ENCODE assay signal across 12 cellular contexts in the genomic region with DNA sequence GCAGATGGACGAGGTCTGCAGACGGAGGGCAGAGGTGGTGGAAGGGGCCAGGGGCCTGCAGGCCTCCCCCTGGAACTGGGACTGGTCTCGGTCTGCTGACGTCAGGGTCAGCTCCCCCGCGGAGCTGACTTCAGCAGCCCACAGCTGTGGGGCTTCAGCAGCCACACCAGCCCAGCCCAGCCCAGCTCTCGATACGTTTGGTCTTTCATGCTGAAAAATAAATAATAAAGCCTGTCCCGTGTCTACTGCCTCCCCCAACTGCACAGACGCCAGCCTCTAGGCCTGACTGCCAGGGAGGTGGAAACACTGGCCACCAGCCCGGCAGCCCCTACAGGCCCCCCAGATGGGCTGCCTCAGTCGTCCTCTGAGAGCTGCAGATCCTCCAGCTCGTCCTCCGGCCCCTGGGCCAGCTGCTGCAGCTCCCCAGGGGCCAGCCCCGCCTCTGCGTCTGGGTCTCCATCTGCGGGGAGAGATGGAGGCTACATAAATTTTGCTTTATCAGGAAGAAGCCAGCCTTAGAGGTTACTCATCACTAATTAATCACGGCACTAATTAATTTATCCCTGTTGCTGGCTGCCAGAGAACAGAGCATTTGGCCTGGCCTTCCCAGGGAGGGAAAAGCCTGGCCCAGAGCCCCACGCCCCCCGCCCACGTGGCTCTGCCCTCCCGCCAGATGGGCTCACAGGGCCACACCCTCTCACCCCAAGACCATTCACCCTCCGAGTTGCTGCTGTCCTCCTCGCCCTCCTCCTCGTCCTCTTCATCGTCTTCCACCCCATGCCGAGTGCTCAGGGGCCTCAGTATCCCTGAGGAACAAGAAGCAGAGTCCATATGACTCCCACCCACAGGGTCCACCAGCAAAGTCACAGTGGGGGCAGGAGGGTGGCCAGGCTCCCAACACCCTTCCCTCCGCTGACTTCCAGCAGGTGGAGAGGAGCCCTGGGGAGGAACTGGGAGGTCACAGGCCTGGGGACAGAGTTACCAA. TPM values are rescaled to one million over a fixed set of nuclear protein-coding genes. Genes with fewer than 3 reads are reported as not detected.
A peak's percentile ranks its signal among the peaks of the same experiment; 100 is the strongest.
DNase-seq lines count a peak whose midpoint lies in the region; ATAC-seq, FAIRE-seq and TF ChIP-seq lines count a peak whose summit lies in the region.
"Had no signal": no experiment of that assay in that cellular context is flagged by ENCODE, and none has a peak within 500 bp of the region (broad histone marks: within the 10 kb centered on the region; RNA-seq: fewer than 3 reads in every experiment).

No MANE protein-coding gene starts in this region.

- no peak for TF ChIP-seq POLR2A in HepG2 (IDR thresholded peaks at IDR 0.05; ENCODE audit: insufficient read depth in 1 of 2, low read depth in 2 of 2, low read length in 2 of 2)
- no peak for TF ChIP-seq POLR2A in right lobe of liver (IDR thresholded peaks at IDR 0.05)
- TF ChIP-seq POLR2A in vagina (IDR thresholded peaks at IDR 0.05) = no peak

- no peak for ATAC-seq in HepG2
- no peak for ATAC-seq in right lobe of liver
- ATAC-seq in natural killer cell = no peak
- ATAC-seq: esophagus mucosa, lower lobe of right lung had no signal

- peaks cover under 1 to 8% of the 10 kb centered on the region in 2 donors for H3K27me3 Mint-ChIP-seq in natural killer cell (ENCODE audit: low read depth in 2 of 2)
- H3K27me3 Mint-ChIP-seq in CD14-positive monocyte (ENCODE audit: low read depth in 3 of 3) = peaks cover 28 to 46% (median 33%) of the 10 kb centered on the region in 3 donors

- no peak overlapping the region for H3K27ac ChIP-seq in HepG2 (ENCODE audit: extremely low read length, insufficient read depth, low read length)
- H3K27ac ChIP-seq in right lobe of liver = no peak overlapping the region
- peak overlapping the region; percentile 72 for H3K27ac ChIP-seq in vagina
- no peak overlapping the region for H3K27ac ChIP-seq in caudate nucleus (ENCODE audit: low read depth, low read length)

- TF ChIP-seq CTCF in HepG2 (CRISPR knock-in tag; IDR thresholded peaks at IDR 0.05) (no peak), right lobe of liver (IDR thresholded peaks at IDR 0.05) (no peak), astrocyte of the spinal cord (IDR thresholded peaks at IDR 0.05; ENCODE audit: low read depth, low read length) (no peak), vagina (IDR thresholded peaks at IDR 0.05) (no peak), natural killer cell (IDR thresholded peaks at IDR 0.05) (no peak), CD14-positive monocyte (IDR thresholded peaks at IDR 0.05) (no peak)

- no peaks in the 10 kb centered on the region for H3K79me2 ChIP-seq in HepG2 (ENCODE audit: insufficient read depth, low read length)

- H3K4me3 Mint-ChIP-seq in natural killer cell = no peak overlapping the region
- H3K4me3 Mint-ChIP-seq in CD14-positive monocyte = no peak overlapping the region

- no peak overlapping the region for H3K27ac Mint-ChIP-seq in natural killer cell
- no peak overlapping the region for H3K27ac Mint-ChIP-seq in CD14-positive monocyte

- no peak overlapping the region for H3K9ac ChIP-seq in HepG2 (ENCODE audit: insufficient read depth, low read depth, low read length)

- CTCF ChIA-PET in HepG2 (lab: Yijun Ruan, JAX; ENCODE audit: low intra/inter-chr PET ratio, low total read pairs) = no interaction called here

- TF ChIP-seq EP300 in HepG2 (IDR thresholded peaks at IDR 0.05; ENCODE audit: low read depth in 2 of 2, low read length in 2 of 2) (no peak), HepG2 (CRISPR knock-in tag; IDR thresholded peaks at IDR 0.05; ENCODE audit: borderline replicate concordance) (no peak)

- H3K9me3 Mint-ChIP-seq in natural killer cell = no peaks in the 10 kb centered on the region
- H3K9me3 Mint-ChIP-seq in CD14-positive monocyte = peaks cover 0 to 13% (median 2%) of the 10 kb centered on the region in 7 donors

- 94% methylated on average over 23 of the region's 28 CpGs for WGBS in HepG2 (ENCODE audit: low lambda C conversion rate)
- WGBS in right lobe of liver (ENCODE audit: insufficient coverage, low coverage, low lambda C conversion rate, missing lambda C conversion rate) = 64% methylated on average over 14 of the region's 28 CpGs

- 0 out of 2 replicates have a peak, but pooled peaks cover 5% of the 10 kb centered on the region for H4K20me1 ChIP-seq in HepG2 (ENCODE audit: insufficient read depth, low read length)

- no peak for TF ChIP-seq RAD21 in HepG2 (CRISPR knock-in tag; IDR thresholded peaks at IDR 0.05)

- no peak overlapping the region for H3K4me2 ChIP-seq in HepG2 (ENCODE audit: low read depth, low read length)

- in situ Hi-C loops in HepG2 (cut with HindIII; ENCODE audit: extremely low pct_ligation_motif_present, low pct_unique_long_range_greater_than_20kb) = no loop called here
- in situ Hi-C loops in astrocyte of the spinal cord (cut with HindIII; ENCODE audit: low sequenced_read_pairs) = no loop called here

- peaks cover 11 to 16% of the 10 kb centered on the region in 2 experiments for H3K27me3 ChIP-seq in HepG2 (ENCODE audit: control insufficient read depth in 1 of 2, insufficient read depth in 2 of 2, low read length in 2 of 2)
- H3K27me3 ChIP-seq in right lobe of liver = peaks cover 0 to 7% of the 10 kb centered on the region in 2 donors
- peaks cover 6% of the 10 kb centered on the region for H3K27me3 ChIP-seq in vagina

- TSS peak; percentile 61 for BruUV-seq in HepG2 (replicated peaks; lab: Mats Ljungman, UMichigan)

- intact Hi-C loops in HepG2 (cut with micrococcal nuclease; ENCODE audit: unreplicated experiment) = no loop called here
- intact Hi-C loops in right lobe of liver (cut with DNase I) = no loop called here
- intact Hi-C loops in vagina (cut with DNase I) = no loop called here
- intact Hi-C loops in natural killer cell (cut with micrococcal nuclease) = no loop called here
- intact Hi-C loops in CD14-positive monocyte (cut with micrococcal nuclease) = loop anchor here in 1 of 2 donors (5.0 kb wide), 1 partner anchor 52 kb away; no protein-coding TSS in a partner anchor

- H2AFZ ChIP-seq in HepG2 (ENCODE audit: low read length) = no peak overlapping the region

- H3K9me3 ChIP-seq in HepG2 (ENCODE audit: low read length) = no peaks in the 10 kb centered on the region
- no peaks in the 10 kb centered on the region for H3K9me3 ChIP-seq in right lobe of liver
- no peaks in the 10 kb centered on the region for H3K9me3 ChIP-seq in vagina
- H3K9me3 ChIP-seq: lower lobe of right lung had no signal

- H3K4me3 ChIP-seq in HepG2 (replicated peaks in 1 of 3; ENCODE audit: insufficient read depth in 1 of 3, low read depth in 2 of 3, low read length in 3 of 3) = no peak overlapping the region
- H3K4me3 ChIP-seq in right lobe of liver = no peak overlapping the region
- no peak overlapping the region for H3K4me3 ChIP-seq in astrocyte of the spinal cord (ENCODE audit: low read depth, low read length)
- peak overlapping the region in 1 of 2 donors; percentile 23 for H3K4me3 ChIP-seq in vagina
- H3K4me3 ChIP-seq: lower lobe of right lung had no signal

- POLR2A ChIA-PET in HepG2 (lab: Yijun Ruan, JAX) = interaction anchor here (0.9 kb wide), 1 partner anchor 22 kb away, joined by 3 read pairs; the partner anchor contains the start of gene PLEKHN1

- H3K36me3 ChIP-seq in HepG2 (replicated peaks in 1 of 2; ENCODE audit: control insufficient read depth in 1 of 2, insufficient read depth in 2 of 2, low read length in 2 of 2) = peaks cover 17 to 39% of the 10 kb centered on the region in 2 experiments; a peak in 4 of 5 replicates
- H3K36me3 ChIP-seq in right lobe of liver = peaks cover 0 to 16% (median 3%) of the 10 kb centered on the region in 4 donors
- H3K36me3 ChIP-seq in vagina = peaks cover 0 to 22% of the 10 kb centered on the region in 2 donors

- FAIRE-seq in HepG2 (lab: Jason Lieb, UNC) = no peak

- H3K4me1 ChIP-seq in HepG2 (ENCODE audit: insufficient read depth, low read length) (peaks cover 16% of the 10 kb centered on the region), right lobe of liver (peaks cover 0 to 18% (median 6%) of the 10 kb centered on the region in 4 donors), vagina (peaks cover 40% of the 10 kb centered on the region)

- H3K36me3 Mint-ChIP-seq in natural killer cell = no peaks in the 10 kb centered on the region
- H3K36me3 Mint-ChIP-seq in CD14-positive monocyte = peaks cover 51 to 62% of the 10 kb centered on the region in 2 donors

- H3K4me1 Mint-ChIP-seq in natural killer cell = peaks cover 0 to 12% of the 10 kb centered on the region in 2 donors
- peaks cover 7% of the 10 kb centered on the region for H3K4me1 Mint-ChIP-seq in CD14-positive monocyte

- DNase-seq in HepG2 (ENCODE audit: low spot score) (no peak), right lobe of liver (no peak), astrocyte of the spinal cord (ENCODE audit: low read depth, low spot score) (peak; percentile 88), iris pigment epithelial cell (ENCODE audit: low read depth) (peak; percentile 68), vagina (ENCODE audit: extremely low spot score in 2 of 2) (no peak), natural killer cell (no peak), CD14-positive monocyte (ENCODE audit: low spot score) (no peak), caudate nucleus (lab: John Stamatoyannopoulos, UW) (no peak)
- DNase-seq: anterior cingulate cortex, lower lobe of right lung had no signal

RNA-seq across cellular contexts. Expression of gene NOC2L, which starts 14.4 kb away (rescaled TPM):
- total RNA-seq in HepG2 (2016; rRNA removed; fragmentation: Illumina TruSeq; extraction: Trizol) = 91.6 and 103 TPM in 2 replicates
- total RNA-seq in HepG2 (2016; cell fraction: cytosol; rRNA removed; fragmentation: Illumina TruSeq; extraction: Trizol; ENCODE audit: low read depth) = 14.1 and 16.1 TPM in 2 replicates
- total RNA-seq in HepG2 (2016; cell fraction: insoluble cytoplasmic fraction; rRNA removed; fragmentation: Illumina TruSeq; extraction: Trizol) = 81.2 and 109 TPM in 2 replicates
- 22.9 and 27.1 TPM in 2 replicates for total RNA-seq in HepG2 (2016; cell fraction: membrane; rRNA removed; fragmentation: Illumina TruSeq; extraction: Trizol)
- 53.2 and 63.8 TPM in 2 replicates for total RNA-seq in HepG2 (2016; cell fraction: nucleus; rRNA removed; fragmentation: Illumina TruSeq; extraction: Trizol)
- 32.0 and 40.5 TPM in 2 replicates for polyA plus RNA-seq in HepG2 (2011; rRNA removed)
- polyA plus RNA-seq in HepG2 (2011; cell fraction: cytosol; rRNA removed) = 33.6 and 44.6 TPM in 2 replicates
- 85.2 and 96.0 TPM in 2 replicates for polyA plus RNA-seq in HepG2 (2011; cell fraction: nucleus; rRNA removed)
- 41.8 and 44.3 TPM in 2 replicates for polyA plus RNA-seq in HepG2 (2012)
- polyA plus RNA-seq in HepG2 (2016; cell fraction: cytosol; fragmentation: Illumina TruSeq; extraction: Trizol; ENCODE audit: low read depth) = 5.1 and 6.4 TPM in 2 replicates
- polyA plus RNA-seq in HepG2 (2016; cell fraction: insoluble cytoplasmic fraction; fragmentation: Illumina TruSeq; extraction: Trizol; ENCODE audit: low read depth) = 69.1 and 81.1 TPM in 2 replicates
- polyA plus RNA-seq in HepG2 (2016; cell fraction: membrane; fragmentation: Illumina TruSeq; extraction: Trizol; ENCODE audit: low read depth) = 9.8 and 11.1 TPM in 2 replicates
- polyA plus RNA-seq in HepG2 (2016; cell fraction: nucleus; fragmentation: Illumina TruSeq; extraction: Trizol; ENCODE audit: insufficient read depth, low read depth) = 108 and 110 TPM in 2 replicates
- 118 and 166 TPM in 2 replicates for polyA minus RNA-seq in HepG2 (2011; rRNA and poly(A)+ RNA removed; ENCODE audit: low replicate concordance)
- polyA minus RNA-seq in HepG2 (2011; cell fraction: cytosol; rRNA and poly(A)+ RNA removed) = 43.1 and 44.0 TPM in 2 replicates
- polyA minus RNA-seq in HepG2 (2011; cell fraction: nucleus; rRNA and poly(A)+ RNA removed) = 18.8 and 20.1 TPM in 2 replicates
- total RNA-seq in right lobe of liver = 10 to 100 TPM; 28.9 to 36.8 (median 30.2) TPM
- 42.5 TPM for total RNA-seq in vagina
- 10 to 100 TPM; 61.4 to 66.0 (median 61.8) TPM for total RNA-seq in natural killer cell
- 10 to 100 TPM; 34.5 to 35.8 TPM for polyA plus RNA-seq in CD14-positive monocyte

RNA-seq across cellular contexts. Expression of gene KLHL17, which starts 15.8 kb away (rescaled TPM):
- total RNA-seq in HepG2 (2016; rRNA removed; fragmentation: Illumina TruSeq; extraction: Trizol) (2.8 and 9.3 TPM in 2 replicates), right lobe of liver (1 to 10 TPM; 1.9 to 6.7 (median 4.3) TPM), vagina (19.6 TPM), natural killer cell (10 to 100 TPM; 17.8 to 33.5 (median 22.4) TPM)
- 4.5 and 5.0 TPM in 2 replicates for total RNA-seq in HepG2 (2016; cell fraction: cytosol; rRNA removed; fragmentation: Illumina TruSeq; extraction: Trizol; ENCODE audit: low read depth)
- 2.4 and 10.3 TPM in 2 replicates for total RNA-seq in HepG2 (2016; cell fraction: insoluble cytoplasmic fraction; rRNA removed; fragmentation: Illumina TruSeq; extraction: Trizol)
- total RNA-seq in HepG2 (2016; cell fraction: membrane; rRNA removed; fragmentation: Illumina TruSeq; extraction: Trizol) = 2.6 and 2.8 TPM in 2 replicates
- total RNA-seq in HepG2 (2016; cell fraction: nucleus; rRNA removed; fragmentation: Illumina TruSeq; extraction: Trizol) = 14.8 and 15.9 TPM in 2 replicates
- polyA plus RNA-seq in HepG2 (2011; rRNA removed) (24.7 and 31.4 TPM in 2 replicates), CD14-positive monocyte (under 1 TPM; 0.31 to 0.71 TPM)
- polyA plus RNA-seq in HepG2 (2011; cell fraction: cytosol; rRNA removed) = 6.8 and 12.3 TPM in 2 replicates
- 590 and 778 TPM in 2 replicates for polyA plus RNA-seq in HepG2 (2011; cell fraction: nucleus; rRNA removed)
- polyA plus RNA-seq in HepG2 (2012) = 11.7 and 19.1 TPM in 2 replicates
- 1.1 and 1.3 TPM in 2 replicates for polyA plus RNA-seq in HepG2 (2016; cell fraction: cytosol; fragmentation: Illumina TruSeq; extraction: Trizol; ENCODE audit: low read depth)
- polyA plus RNA-seq in HepG2 (2016; cell fraction: insoluble cytoplasmic fraction; fragmentation: Illumina TruSeq; extraction: Trizol; ENCODE audit: low read depth) = 3.4 and 3.7 TPM in 2 replicates
- polyA plus RNA-seq in HepG2 (2016; cell fraction: membrane; fragmentation: Illumina TruSeq; extraction: Trizol; ENCODE audit: low read depth) = 1.9 and 2.4 TPM in 2 replicates
- polyA plus RNA-seq in HepG2 (2016; cell fraction: nucleus; fragmentation: Illumina TruSeq; extraction: Trizol; ENCODE audit: insufficient read depth, low read depth) = 71.9 and 74.8 TPM in 2 replicates
- polyA minus RNA-seq in HepG2 (2011; rRNA and poly(A)+ RNA removed; ENCODE audit: low replicate concordance) = 4.3 and 19.5 TPM in 2 replicates
- 4.6 and 4.9 TPM in 2 replicates for polyA minus RNA-seq in HepG2 (2011; cell fraction: cytosol; rRNA and poly(A)+ RNA removed)
- 24.9 and 31.0 TPM in 2 replicates for polyA minus RNA-seq in HepG2 (2011; cell fraction: nucleus; rRNA and poly(A)+ RNA removed)

RNA-seq across cellular contexts. Expression of gene SAMD11, which starts 20.9 kb away (rescaled TPM):
- 0.11 TPM in 1 of 2 replicates, not detected in the other for total RNA-seq in HepG2 (2016; rRNA removed; fragmentation: Illumina TruSeq; extraction: Trizol)
- not detected in 2 replicates for total RNA-seq in HepG2 (2016; cell fraction: cytosol; rRNA removed; fragmentation: Illumina TruSeq; extraction: Trizol; ENCODE audit: low read depth)
- total RNA-seq in HepG2 (2016; cell fraction: insoluble cytoplasmic fraction; rRNA removed; fragmentation: Illumina TruSeq; extraction: Trizol) = 0.13 TPM in 1 of 2 replicates, not detected in the other
- not detected in 2 replicates for total RNA-seq in HepG2 (2016; cell fraction: membrane; rRNA removed; fragmentation: Illumina TruSeq; extraction: Trizol)
- total RNA-seq in HepG2 (2016; cell fraction: nucleus; rRNA removed; fragmentation: Illumina TruSeq; extraction: Trizol) = not detected in 2 replicates
- 0.09 TPM in 1 of 2 replicates, not detected in the other for polyA plus RNA-seq in HepG2 (2011; rRNA removed)
- 0.09 and 0.24 TPM in 2 replicates for polyA plus RNA-seq in HepG2 (2011; cell fraction: cytosol; rRNA removed)
- 0.10 and 0.37 TPM in 2 replicates for polyA plus RNA-seq in HepG2 (2011; cell fraction: nucleus; rRNA removed)
- polyA plus RNA-seq in HepG2 (2012) = not detected in 2 replicates
- polyA plus RNA-seq in HepG2 (2016; cell fraction: cytosol; fragmentation: Illumina TruSeq; extraction: Trizol; ENCODE audit: low read depth) = not detected in 2 replicates
- polyA plus RNA-seq in HepG2 (2016; cell fraction: insoluble cytoplasmic fraction; fragmentation: Illumina TruSeq; extraction: Trizol; ENCODE audit: low read depth) = not detected in 2 replicates
- polyA plus RNA-seq in HepG2 (2016; cell fraction: membrane; fragmentation: Illumina TruSeq; extraction: Trizol; ENCODE audit: low read depth) = not detected in 2 replicates
- not detected in 2 replicates for polyA plus RNA-seq in HepG2 (2016; cell fraction: nucleus; fragmentation: Illumina TruSeq; extraction: Trizol; ENCODE audit: insufficient read depth, low read depth)
- polyA minus RNA-seq in HepG2 (2011; rRNA and poly(A)+ RNA removed; ENCODE audit: low replicate concordance) = 19.7 TPM in 1 of 2 replicates, not detected in the other
- polyA minus RNA-seq in HepG2 (2011; cell fraction: cytosol; rRNA and poly(A)+ RNA removed) = 0.99 and 1.4 TPM in 2 replicates
- 1.2 TPM in 1 of 2 replicates, not detected in the other for polyA minus RNA-seq in HepG2 (2011; cell fraction: nucleus; rRNA and poly(A)+ RNA removed)
- 1 to 10 TPM; 2.1 to 4.3 (median 3.7) TPM for total RNA-seq in right lobe of liver
- total RNA-seq in vagina = 33.9 TPM
- total RNA-seq in natural killer cell = not detected
- polyA plus RNA-seq in CD14-positive monocyte = not detected
- total RNA-seq: activated CD8-positive, alpha-beta memory T cell treated with anti-CD3 and anti-CD28 coated beads for 36 hours had no signal

RNA-seq across cellular contexts. Expression of gene PLEKHN1, which starts 21.6 kb away (rescaled TPM):
- total RNA-seq in HepG2 (2016; rRNA removed; fragmentation: Illumina TruSeq; extraction: Trizol) = 0.21 and 0.42 TPM in 2 replicates
- not detected in 2 replicates for total RNA-seq in HepG2 (2016; cell fraction: cytosol; rRNA removed; fragmentation: Illumina TruSeq; extraction: Trizol; ENCODE audit: low read depth)
- total RNA-seq in HepG2 (2016; cell fraction: insoluble cytoplasmic fraction; rRNA removed; fragmentation: Illumina TruSeq; extraction: Trizol) = 0.31 and 0.48 TPM in 2 replicates
- total RNA-seq in HepG2 (2016; cell fraction: membrane; rRNA removed; fragmentation: Illumina TruSeq; extraction: Trizol) = 0.15 and 0.17 TPM in 2 replicates
- 0.59 and 0.63 TPM in 2 replicates for total RNA-seq in HepG2 (2016; cell fraction: nucleus; rRNA removed; fragmentation: Illumina TruSeq; extraction: Trizol)
- polyA plus RNA-seq in HepG2 (2011; rRNA removed) = 0.58 and 0.59 TPM in 2 replicates
- 0.13 and 0.23 TPM in 2 replicates for polyA plus RNA-seq in HepG2 (2011; cell fraction: cytosol; rRNA removed)
- 13.2 and 15.5 TPM in 2 replicates for polyA plus RNA-seq in HepG2 (2011; cell fraction: nucleus; rRNA removed)
- polyA plus RNA-seq in HepG2 (2012) = 0.51 and 0.55 TPM in 2 replicates
- 0.05 and 0.09 TPM in 2 replicates for polyA plus RNA-seq in HepG2 (2016; cell fraction: cytosol; fragmentation: Illumina TruSeq; extraction: Trizol; ENCODE audit: low read depth)
- polyA plus RNA-seq in HepG2 (2016; cell fraction: insoluble cytoplasmic fraction; fragmentation: Illumina TruSeq; extraction: Trizol; ENCODE audit: low read depth) = 0.29 and 0.48 TPM in 2 replicates
- polyA plus RNA-seq in HepG2 (2016; cell fraction: membrane; fragmentation: Illumina TruSeq; extraction: Trizol; ENCODE audit: low read depth) = 0.13 and 0.29 TPM in 2 replicates
- polyA plus RNA-seq in HepG2 (2016; cell fraction: nucleus; fragmentation: Illumina TruSeq; extraction: Trizol; ENCODE audit: insufficient read depth, low read depth) = 2.6 and 2.7 TPM in 2 replicates
- 0.26 and 0.54 TPM in 2 replicates for polyA minus RNA-seq in HepG2 (2011; rRNA and poly(A)+ RNA removed; ENCODE audit: low replicate concordance)
- polyA minus RNA-seq in HepG2 (2011; cell fraction: cytosol; rRNA and poly(A)+ RNA removed) = 0.53 TPM in 1 of 2 replicates, not detected in the other
- polyA minus RNA-seq in HepG2 (2011; cell fraction: nucleus; rRNA and poly(A)+ RNA removed) = 1.8 and 1.9 TPM in 2 replicates
- 1 to 10 TPM in 1 of 6 experiments, under 1 TPM in 4, not detected in 1; 0.11 to 2.4 (median 0.26) TPM for total RNA-seq in right lobe of liver
- total RNA-seq in vagina = 15.2 TPM
- total RNA-seq in natural killer cell = 1 to 10 TPM; 1.3 to 1.9 (median 1.3) TPM
- polyA plus RNA-seq in CD14-positive monocyte = under 1 TPM; 0.21 to 0.62 TPM

RNA-seq across cellular contexts. Expression of gene PERM1, which starts 37.3 kb away (rescaled TPM):
- total RNA-seq in HepG2 (2016; rRNA removed; fragmentation: Illumina TruSeq; extraction: Trizol) (0.04 TPM in 1 of 2 replicates, not detected in the other), right lobe of liver (under 1 TPM in 4 of 6 experiments, not detected in 2; 0.18 to 0.46 (median 0.28) TPM), vagina (not detected), natural killer cell (not detected)
- not detected in 2 replicates for total RNA-seq in HepG2 (2016; cell fraction: cytosol; rRNA removed; fragmentation: Illumina TruSeq; extraction: Trizol; ENCODE audit: low read depth)
- not detected in 2 replicates for total RNA-seq in HepG2 (2016; cell fraction: insoluble cytoplasmic fraction; rRNA removed; fragmentation: Illumina TruSeq; extraction: Trizol)
- total RNA-seq in HepG2 (2016; cell fraction: membrane; rRNA removed; fragmentation: Illumina TruSeq; extraction: Trizol) = not detected in 2 replicates
- total RNA-seq in HepG2 (2016; cell fraction: nucleus; rRNA removed; fragmentation: Illumina TruSeq; extraction: Trizol) = not detected in 2 replicates
- polyA plus RNA-seq in HepG2 (2011; rRNA removed) (0.29 and 0.38 TPM in 2 replicates), CD14-positive monocyte (not detected)
- polyA plus RNA-seq in HepG2 (2011; cell fraction: cytosol; rRNA removed) = 0.17 and 0.32 TPM in 2 replicates
- polyA plus RNA-seq in HepG2 (2011; cell fraction: nucleus; rRNA removed) = 2.3 and 2.6 TPM in 2 replicates
- polyA plus RNA-seq in HepG2 (2012) = 0.44 TPM in 2 replicates
- polyA plus RNA-seq in HepG2 (2016; cell fraction: cytosol; fragmentation: Illumina TruSeq; extraction: Trizol; ENCODE audit: low read depth) = not detected in 2 replicates
- polyA plus RNA-seq in HepG2 (2016; cell fraction: insoluble cytoplasmic fraction; fragmentation: Illumina TruSeq; extraction: Trizol; ENCODE audit: low read depth) = not detected in 2 replicates
- not detected in 2 replicates for polyA plus RNA-seq in HepG2 (2016; cell fraction: membrane; fragmentation: Illumina TruSeq; extraction: Trizol; ENCODE audit: low read depth)
- not detected in 2 replicates for polyA plus RNA-seq in HepG2 (2016; cell fraction: nucleus; fragmentation: Illumina TruSeq; extraction: Trizol; ENCODE audit: insufficient read depth, low read depth)
- 0.09 and 2.7 TPM in 2 replicates for polyA minus RNA-seq in HepG2 (2011; rRNA and poly(A)+ RNA removed; ENCODE audit: low replicate concordance)
- 0.44 and 0.59 TPM in 2 replicates for polyA minus RNA-seq in HepG2 (2011; cell fraction: cytosol; rRNA and poly(A)+ RNA removed)
- polyA minus RNA-seq in HepG2 (2011; cell fraction: nucleus; rRNA and poly(A)+ RNA removed) = 0.99 and 1.2 TPM in 2 replicates
- total RNA-seq: activated CD8-positive, alpha-beta memory T cell treated with anti-CD3 and anti-CD28 coated beads for 36 hours; esophagus mucosa; lower lobe of right lung had no signal

Comparison
In these comparisons a context has a peak if more than half of its experiments do, and no peak if none do; other contexts are left out.
1. DNase-seq: peak in astrocyte of the spinal cord (single experiment) and iris pigment epithelial cell (single experiment); none in HepG2 (single experiment), right lobe of liver (0 of 3), vagina (0 of 2), natural killer cell (single experiment), CD14-positive monocyte (single experiment) and caudate nucleus (0 of 61).